In the genomic region with DNA sequence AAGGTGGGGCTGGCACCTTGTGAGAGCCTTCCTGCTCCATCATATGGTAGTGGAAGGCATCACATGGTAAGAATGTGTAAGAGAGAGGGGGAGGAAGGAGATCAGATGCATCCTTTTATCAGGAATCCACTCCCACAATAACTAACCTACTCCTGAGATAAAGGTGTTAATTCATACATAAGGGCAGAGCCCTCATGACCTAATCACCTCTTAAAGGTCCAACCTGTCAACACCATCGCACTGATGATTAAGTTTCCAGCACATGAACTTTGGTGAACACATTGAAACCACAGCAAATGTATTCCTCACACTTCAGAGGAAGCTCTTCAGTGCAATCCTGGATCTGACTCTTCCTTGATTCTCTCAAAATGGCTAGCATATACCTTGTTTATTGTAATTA, we compare ENCODE assay signal across 39 cellular contexts. TPM values are rescaled to one million over a fixed set of nuclear protein-coding genes. Genes with fewer than 3 reads are reported as not detected.
"Had no signal": no experiment of that assay in that cellular context is flagged by ENCODE, and none has a peak within 500 bp of the region (broad histone marks: within the 10 kb centered on the region; RNA-seq: fewer than 3 reads in every experiment).

No MANE protein-coding gene starts in this region.

- FAIRE-seq: colon, TTC549 had no signal

- H3K4me1 ChIP-seq: ascending aorta, body of pancreas, breast epithelium had no signal

- H3K27ac ChIP-seq: ascending aorta, body of pancreas, brain microvascular endothelial cell, breast epithelium, VCaP had no signal

- H3K4me3 Mint-ChIP-seq: activated B cell treated with CpG ODN at 0.5 μM for 24 hours; activated CD4-positive, alpha-beta memory T cell treated with anti-CD3 and anti-CD28 coated beads for 36 hours; activated CD4-positive, alpha-beta T cell treated with anti-CD3 and anti-CD28 coated beads, Interleukin-2, amount 10 ng/mL, durations not matched to agents 24 days and 14 days; activated CD8-positive, alpha-beta T cell treated with anti-CD3 and anti-CD28 coated beads for 36 hours; activated naive CD4-positive, alpha-beta T cell treated with anti-CD3 and anti-CD28 coated beads, Interleukin-2, amount 10 ng/mL, durations not matched to agents 7 days and 5 days; activated naive CD4-positive, alpha-beta T cell treated with anti-CD3 and anti-CD28 coated beads, Interleukin-2, amount 50 U/mL, for 24 hours; activated naive CD8-positive, alpha-beta T cell; activated naive CD8-positive, alpha-beta T cell treated with anti-CD3 and anti-CD28 coated beads, Interleukin-2, amount 10 ng/mL, durations not matched to agents 7 days and 5 days; activated naive CD8-positive, alpha-beta T cell treated with anti-CD3 and anti-CD28 coated beads, Interleukin-2, amount 50 U/mL, for 24 hours; activated T-cell treated with anti-CD3 and anti-CD28 coated beads, Interleukin-2, amount 50 U/mL, for 4 hours; activated T-cell treated with anti-CD3 and anti-CD28 coated beads, Interleukin-2, amount 50 U/mL, for 72 hours; activated T-helper 1 cell treated with anti-CD3 and anti-CD28 coated beads, Interleukin-12 subunit alpha, Interleukin-12 subunit beta, Interleukin-2, Interleukin-4 antibody, amounts not matched to agents 30 ng/mL and 10 ng/mL and 1 ng/mL, durations not matched to agents 14 hours and 24 hours and 36 hours; activated T-helper 17 cell treated with anti-CD3 and anti-CD28 coated beads, Interleukin-2, amount 50 U/mL, for 72 hours; T-helper 1 cell treated with Interleukin-12 subunit alpha and Interleukin-12 subunit beta and Interleukin-4 antibody, amounts not matched to agents 30 μg/mL and 1 μg/mL, for 36 hours; T-helper 2 cell treated with Interferon-gamma antibody and Interleukin-4, amounts not matched to agents 5 μg/mL and 100 μg/mL, for 36 hours had no signal

- H3K4me1 Mint-ChIP-seq: activated B cell treated with CpG ODN at 0.5 μM for 24 hours; activated CD4-positive, alpha-beta T cell treated with anti-CD3 and anti-CD28 coated beads, Interleukin-2, amount 10 ng/mL, durations not matched to agents 24 days and 14 days; activated naive CD4-positive, alpha-beta T cell treated with anti-CD3 and anti-CD28 coated beads, Interleukin-2, amount 10 ng/mL, durations not matched to agents 7 days and 5 days; activated naive CD4-positive, alpha-beta T cell treated with anti-CD3 and anti-CD28 coated beads, Interleukin-2, amount 50 U/mL, for 24 hours; activated naive CD8-positive, alpha-beta T cell treated with anti-CD3 and anti-CD28 coated beads, Interleukin-2, amount 10 ng/mL, durations not matched to agents 7 days and 5 days; activated naive CD8-positive, alpha-beta T cell treated with anti-CD3 and anti-CD28 coated beads, Interleukin-2, amount 50 U/mL, for 24 hours; activated T-helper 17 cell treated with anti-CD3 and anti-CD28 coated beads, Interleukin-2, amount 50 U/mL, for 72 hours had no signal

- H3K36me3 ChIP-seq: ascending aorta, brain microvascular endothelial cell, breast epithelium had no signal

- DNase-seq: activated B cell treated with CpG ODN at 0.5 μM for 24 hours; activated CD4-positive, alpha-beta memory T cell treated with anti-CD3 and anti-CD28 coated beads for 36 hours; activated CD4-positive, alpha-beta T cell treated with anti-CD3 and anti-CD28 coated beads for 4 hours; activated CD4-positive, alpha-beta T cell treated with anti-CD3 and anti-CD28 coated beads, Interleukin-2, amount 10 ng/mL, durations not matched to agents 24 days and 14 days; activated CD4-positive, alpha-beta T cell treated with anti-CD3 and anti-CD28 coated beads, Interleukin-2, amount 50 U/mL, for 1 hour; activated CD4-positive, alpha-beta T cell treated with anti-CD3 and anti-CD28 coated beads, Interleukin-2, amount 50 U/mL, for 4 hours; activated CD4-positive, CD25-positive, alpha-beta regulatory T cell treated with anti-CD3 and anti-CD28 coated beads, Interleukin-2, amount 50 U/mL, for 72 hours; activated CD8-positive, alpha-beta memory T cell treated with anti-CD3 and anti-CD28 coated beads, Interleukin-2, amount 50 U/mL, for 4 hours; activated CD8-positive, alpha-beta T cell treated with anti-CD3 and anti-CD28 coated beads for 36 hours; activated effector memory CD4-positive, alpha-beta T cell treated with anti-CD3 and anti-CD28 coated beads, Interleukin-2, amount 50 U/mL, for 16 hours; activated gamma-delta T cell treated with Interleukin-2 at 50 U/mL for 16 hours; activated naive CD4-positive, alpha-beta T cell; activated naive CD4-positive, alpha-beta T cell treated with anti-CD3 and anti-CD28 coated beads, Interleukin-2, amount 10 ng/mL, durations not matched to agents 7 days and 5 days; activated naive CD8-positive, alpha-beta T cell treated with anti-CD3 and anti-CD28 coated beads, Interleukin-2, amount 10 ng/mL, durations not matched to agents 7 days and 5 days; activated naive CD8-positive, alpha-beta T cell treated with anti-CD3 and anti-CD28 coated beads, Interleukin-2, amount 50 U/mL, for 24 hours; activated T-cell treated with anti-CD3 and anti-CD28 coated beads for 4 hours; activated T-cell treated with anti-CD3 and anti-CD28 coated beads, Interleukin-2, amount 50 U/mL, for 1 hour; activated T-cell treated with anti-CD3 and anti-CD28 coated beads, Interleukin-2, amount 50 U/mL, for 4 hours; activated T-cell treated with anti-CD3 and anti-CD28 coated beads, Interleukin-2, amount 50 U/mL, for 72 hours; amygdala; anterior cingulate cortex; body of pancreas; brain microvascular endothelial cell; central memory CD4-positive, alpha-beta T cell; T-helper 2 cell; T-helper 9 cell had no signal

- H3K27me3 ChIP-seq: ascending aorta, body of pancreas, brain microvascular endothelial cell, breast epithelium had no signal

- ATAC-seq: activated CD8-positive, alpha-beta T cell treated with anti-CD3 and anti-CD28 coated beads for 36 hours; activated naive CD8-positive, alpha-beta T cell treated with anti-CD3 and anti-CD28 coated beads, Interleukin-2, amount 50 U/mL, for 24 hours; activated T-cell treated with anti-CD3 and anti-CD28 coated beads, Interleukin-2, amount 50 U/mL, for 4 hours; activated T-cell treated with anti-CD3 and anti-CD28 coated beads, Interleukin-2, amount 50 U/mL, for 72 hours; activated T-helper 17 cell treated with anti-CD3 and anti-CD28 coated beads, Interleukin-2, amount 50 U/mL, for 72 hours; body of pancreas had no signal

- H3K36me3 Mint-ChIP-seq: activated naive CD4-positive, alpha-beta T cell treated with anti-CD3 and anti-CD28 coated beads, Interleukin-2, amount 10 ng/mL, durations not matched to agents 7 days and 5 days; activated naive CD8-positive, alpha-beta T cell treated with anti-CD3 and anti-CD28 coated beads, Interleukin-2, amount 10 ng/mL, durations not matched to agents 7 days and 5 days had no signal

- H3K27me3 Mint-ChIP-seq: activated B cell treated with CpG ODN at 0.5 μM for 24 hours; activated CD4-positive, alpha-beta memory T cell treated with anti-CD3 and anti-CD28 coated beads for 36 hours; activated CD8-positive, alpha-beta T cell treated with anti-CD3 and anti-CD28 coated beads for 36 hours; activated naive CD4-positive, alpha-beta T cell treated with anti-CD3 and anti-CD28 coated beads, Interleukin-2, amount 10 ng/mL, durations not matched to agents 7 days and 5 days; activated naive CD4-positive, alpha-beta T cell treated with anti-CD3 and anti-CD28 coated beads, Interleukin-2, amount 50 U/mL, for 24 hours; activated naive CD8-positive, alpha-beta T cell; activated naive CD8-positive, alpha-beta T cell treated with anti-CD3 and anti-CD28 coated beads, Interleukin-2, amount 50 U/mL, for 24 hours had no signal

- H3K27ac Mint-ChIP-seq: activated B cell treated with CpG ODN at 0.5 μM for 24 hours; activated CD4-positive, alpha-beta memory T cell treated with anti-CD3 and anti-CD28 coated beads for 36 hours; activated CD4-positive, alpha-beta T cell treated with anti-CD3 and anti-CD28 coated beads, Interleukin-2, amount 10 ng/mL, durations not matched to agents 24 days and 14 days; activated CD8-positive, alpha-beta T cell treated with anti-CD3 and anti-CD28 coated beads for 36 hours; activated naive CD4-positive, alpha-beta T cell treated with anti-CD3 and anti-CD28 coated beads, Interleukin-2, amount 10 ng/mL, durations not matched to agents 7 days and 5 days; activated naive CD4-positive, alpha-beta T cell treated with anti-CD3 and anti-CD28 coated beads, Interleukin-2, amount 50 U/mL, for 24 hours; activated naive CD8-positive, alpha-beta T cell; activated naive CD8-positive, alpha-beta T cell treated with anti-CD3 and anti-CD28 coated beads, Interleukin-2, amount 10 ng/mL, durations not matched to agents 7 days and 5 days; activated naive CD8-positive, alpha-beta T cell treated with anti-CD3 and anti-CD28 coated beads, Interleukin-2, amount 50 U/mL, for 24 hours; activated T-cell treated with anti-CD3 and anti-CD28 coated beads, Interleukin-2, amount 50 U/mL, for 72 hours; activated T-helper 1 cell treated with anti-CD3 and anti-CD28 coated beads, Interleukin-12 subunit alpha, Interleukin-12 subunit beta, Interleukin-2, Interleukin-4 antibody, amounts not matched to agents 30 ng/mL and 10 ng/mL and 1 ng/mL, durations not matched to agents 14 hours and 24 hours and 36 hours; activated T-helper 17 cell treated with anti-CD3 and anti-CD28 coated beads, Interleukin-2, amount 50 U/mL, for 72 hours; T-helper 1 cell treated with Interleukin-12 subunit alpha and Interleukin-12 subunit beta and Interleukin-4 antibody, amounts not matched to agents 30 μg/mL and 1 μg/mL, for 36 hours; T-helper 2 cell treated with Interferon-gamma antibody and Interleukin-4, amounts not matched to agents 5 μg/mL and 100 μg/mL, for 36 hours had no signal

- H3K4me3 ChIP-seq: ascending aorta, body of pancreas, breast epithelium had no signal

RNA-seq across cellular contexts. Expression of gene PLSCR2, which starts 55.4 kb away (rescaled TPM):
- total RNA-seq: activated B cell treated with CpG ODN at 0.5 μM for 24 hours; activated CD4-positive, alpha-beta memory T cell treated with anti-CD3 and anti-CD28 coated beads for 36 hours; activated CD4-positive, alpha-beta T cell treated with anti-CD3 and anti-CD28 coated beads, Interleukin-2, amount 10 ng/mL, durations not matched to agents 24 days and 14 days; activated CD8-positive, alpha-beta memory T cell treated with anti-CD3 and anti-CD28 coated beads for 36 hours; activated CD8-positive, alpha-beta T cell treated with anti-CD3 and anti-CD28 coated beads for 36 hours; activated naive CD8-positive, alpha-beta T cell treated with anti-CD3 and anti-CD28 coated beads, Interleukin-2, amount 10 ng/mL, durations not matched to agents 7 days and 5 days; activated T-helper 1 cell treated with anti-CD3 and anti-CD28 coated beads, Interleukin-12 subunit alpha, Interleukin-12 subunit beta, Interleukin-2, Interleukin-4 antibody, amounts not matched to agents 30 ng/mL and 10 ng/mL and 1 ng/mL, durations not matched to agents 14 hours and 24 hours and 36 hours; activated T-helper 17 cell treated with anti-CD3 and anti-CD28 coated beads, Interleukin-2, amount 50 U/mL, for 72 hours; ascending aorta; body of pancreas; cerebellum had no signal
